ENCODE assay signal across 8 cellular contexts in genomic region chr11:8910662-8911039, GRCh38. TPM values are rescaled to one million over a fixed set of nuclear protein-coding genes. Genes with fewer than 3 reads are reported as not detected.
A peak's percentile ranks its signal among the peaks of the same experiment; 100 is the strongest.
DNase-seq lines count a peak whose midpoint lies in the region; ATAC-seq and TF ChIP-seq lines count a peak whose summit lies in the region.

No MANE protein-coding gene starts in this region.

- TF ChIP-seq CTCF in AG09309 (IDR thresholded peaks at IDR 0.05; ENCODE audit: control insufficient read depth, insufficient read depth, low read depth, low read length, missing control alignments) (no peak), foreskin fibroblast (IDR thresholded peaks at IDR 0.05; ENCODE audit: low read depth, low read length) (no peak), sigmoid colon (IDR thresholded peaks at IDR 0.05) (no peak)

- peak; percentile 11 for ATAC-seq in GM21786 (IDR thresholded peaks at IDR 0.05; ENCODE audit: unreplicated experiment)
- ATAC-seq in HG02970 (IDR thresholded peaks at IDR 0.05; ENCODE audit: low FRiP score, unreplicated experiment), result no peak

- H3K4me3 ChIP-seq in AG09309 (ENCODE audit: control insufficient read depth, low read depth, low read length) (peak overlapping the region; percentile 99), SJSA1 (peak overlapping the region; percentile 86), foreskin fibroblast (ENCODE audit: low read depth in 1 of 2, low read length in 2 of 2) (peak overlapping the region; percentile 50 to 81), sigmoid colon (peak overlapping the region; percentile 62 to 69 (median 63))

- H3K27me3 ChIP-seq in SJSA1 (replicated peaks) (no peaks in the 10 kb centered on the region), sigmoid colon (no peaks in the 10 kb centered on the region)

- WGBS in sigmoid colon, 2 donors, result 3% methylated on average over 22 of the region's 22 CpGs

- DNase-seq in AG09309 (ENCODE audit: low read depth) (no peak), SJSA1 (ENCODE audit: low read depth in 1 of 2, low spot score in 2 of 2) (no peak), foreskin fibroblast (no peak), sigmoid colon (no peak), NCI-H1417 (lab: John Stamatoyannopoulos, UW) (no peak), NCI-H69 (lab: John Stamatoyannopoulos, UW) (no peak)

- H3K4me1 ChIP-seq in SJSA1 (replicated peaks) (peaks cover 14% of the 10 kb centered on the region), sigmoid colon (peaks cover 0 to 39% (median 34%) of the 10 kb centered on the region in 4 donors)

- H3K9me3 ChIP-seq in SJSA1 (replicated peaks) (no peaks in the 10 kb centered on the region), sigmoid colon (no peaks in the 10 kb centered on the region)

- TF ChIP-seq EP300 in sigmoid colon (IDR thresholded peaks at IDR 0.05), result no peak

- no peak for TF ChIP-seq POLR2A in sigmoid colon (IDR thresholded peaks at IDR 0.05)

- H3K27ac ChIP-seq in SJSA1 (no peak overlapping the region), sigmoid colon (peak overlapping the region; percentile 89 to 97 (median 92))

- intact Hi-C loops in sigmoid colon (cut with DNase I), result loop anchor here (2.0 to 5.0 kb wide), 5 partner anchors 40 to 228 kb away; partner anchors contain the start of genes RPL27A and TRIM66

- H3K36me3 ChIP-seq in SJSA1 (peaks cover 9% of the 10 kb centered on the region; the same call in 1 of the 2 replicates), sigmoid colon (no peaks in the 10 kb centered on the region)

RNA-seq across cellular contexts. Expression of gene AKIP1, which starts 0.3 kb away (rescaled TPM):
- total RNA-seq in SJSA1 (2014; rRNA removed; shearing (Covaris generic)), result 24.8 and 37.9 TPM in 2 replicates
- 10 to 100 TPM; 21.6 to 33.2 (median 26.5) TPM for total RNA-seq in sigmoid colon
- polyA plus RNA-seq in sigmoid colon, result 10 to 100 TPM; 18.0 to 19.8 (median 19.3) TPM

RNA-seq across cellular contexts. Expression of gene C11orf16, which starts 22.1 kb away (rescaled TPM):
- not detected in 2 replicates for total RNA-seq in SJSA1 (2014; rRNA removed; shearing (Covaris generic))
- not detected for total RNA-seq in sigmoid colon
- polyA plus RNA-seq in sigmoid colon, result not detected

RNA-seq across cellular contexts. Expression of gene ASCL3, which starts 32.2 kb away (rescaled TPM):
- not detected in 2 replicates for total RNA-seq in SJSA1 (2014; rRNA removed; shearing (Covaris generic))
- not detected for total RNA-seq in sigmoid colon
- polyA plus RNA-seq in sigmoid colon, result not detected

RNA-seq across cellular contexts. Expression of gene TMEM9B, which starts 53.6 kb away (rescaled TPM):
- total RNA-seq in SJSA1 (2014; rRNA removed; shearing (Covaris generic)), result 25.6 and 27.3 TPM in 2 replicates
- total RNA-seq in sigmoid colon, result 10 to 100 TPM; 13.3 to 24.3 (median 20.1) TPM
- polyA plus RNA-seq in sigmoid colon, result 10 to 100 TPM; 48.3 to 58.9 (median 49.8) TPM
